Comparison of ENCODE assay signal across 12 cellular contexts in genomic region chr17:81328489-81328888, GRCh38. TPM values are rescaled to one million over a fixed set of nuclear protein-coding genes. Genes with fewer than 3 reads are reported as not detected.
DNase-seq lines count a peak whose midpoint lies in the region; ATAC-seq, FAIRE-seq and TF ChIP-seq lines count a peak whose summit lies in the region.
"Had no signal": no experiment of that assay in that cellular context is flagged by ENCODE, and none has a peak within 500 bp of the region (broad histone marks: within the 10 kb centered on the region; RNA-seq: fewer than 3 reads in every experiment).

No MANE protein-coding gene starts in this region.

- TF ChIP-seq CTCF in PC-3 (conservative IDR thresholded peaks at IDR 0.05; ENCODE audit: low read depth, low read length): no peak
- no peak for TF ChIP-seq CTCF in esophagus squamous epithelium (IDR thresholded peaks at IDR 0.05)

- no peak for ATAC-seq in PC-3
- ATAC-seq in HG02798 (IDR thresholded peaks at IDR 0.05; ENCODE audit: poor library complexity, unreplicated experiment): no peak

- no peak overlapping the region for H3K4me3 ChIP-seq in BLaER1 treated with 17β-estradiol and CSF1 and Interleukin-3, amounts not matched to agents 10 nM and 100 nM
- H3K4me3 ChIP-seq in PC-3 (ENCODE audit: low read length) (peak overlapping the region; percentile 47; the same call in 1 of the 2 replicates), esophagus squamous epithelium (peak overlapping the region in 2 of 4 donors; percentile 34), rectal smooth muscle tissue (ENCODE audit: low read length) (no peak overlapping the region)

- peaks cover 74 to 100% (median 97%) of the 10 kb centered on the region in 10 experiments for H3K4me1 ChIP-seq in BLaER1 treated with 17β-estradiol and CSF1 and Interleukin-3, amounts not matched to agents 10 nM and 100 nM
- H3K4me1 ChIP-seq in PC-3 (ENCODE audit: insufficient read depth, low read length): peaks cover 32% of the 10 kb centered on the region
- H3K4me1 ChIP-seq in esophagus squamous epithelium: peaks cover 38 to 82% (median 49%) of the 10 kb centered on the region in 3 donors
- peaks cover 17% of the 10 kb centered on the region for H3K4me1 ChIP-seq in rectal smooth muscle tissue (ENCODE audit: control insufficient read depth, insufficient read depth, low read length)

- intact Hi-C loops in PC-3 (cut with micrococcal nuclease) (no loop called here), esophagus squamous epithelium (cut with DNase I) (no loop called here)

- H3K79me2 ChIP-seq in PC-3 (ENCODE audit: low read length): no peaks in the 10 kb centered on the region

- CTCF ChIA-PET in PC-3 (lab: Charles Lee): no interaction called here

- FAIRE-seq in GM12892 (lab: Jason Lieb, UNC): no peak

- peak overlapping the region in 10 of 11 experiments; percentile 36 to 75 (median 66); a peak in 17 of 22 replicates for H3K9ac ChIP-seq in BLaER1 treated with 17β-estradiol and CSF1 and Interleukin-3, amounts not matched to agents 10 nM and 100 nM
- H3K9ac ChIP-seq in PC-3 (ENCODE audit: low read length) (peak overlapping the region; percentile 73), rectal smooth muscle tissue (ENCODE audit: low read length) (no peak overlapping the region)

- H3K27me3 ChIP-seq in BLaER1 treated with 17β-estradiol and CSF1 and Interleukin-3, amounts not matched to agents 10 nM and 100 nM: peaks cover 0 to 43% (median 5%) of the 10 kb centered on the region in 11 experiments; a peak in 12 of 22 replicates
- no peaks in the 10 kb centered on the region for H3K27me3 ChIP-seq in PC-3 (ENCODE audit: low read length)
- H3K27me3 ChIP-seq in esophagus squamous epithelium: peaks cover 0 to 25% (median 0%) of the 10 kb centered on the region in 4 donors
- H3K27me3 ChIP-seq in rectal smooth muscle tissue (ENCODE audit: control insufficient read depth, insufficient read depth, low read length): peaks cover 2% of the 10 kb centered on the region

- no peaks in the 10 kb centered on the region for H3K9me2 ChIP-seq in PC-3 (replicated peaks; ENCODE audit: low read length)

- peak overlapping the region in 9 of 11 experiments; percentile 51 to 87 (median 81); a peak in 18 of 22 replicates for H3K27ac ChIP-seq in BLaER1 treated with 17β-estradiol and CSF1 and Interleukin-3, amounts not matched to agents 10 nM and 100 nM
- H3K27ac ChIP-seq in PC-3 (ENCODE audit: low read length) (peak overlapping the region; percentile 94), esophagus squamous epithelium (peak overlapping the region; percentile 78 to 92 (median 87)), rectal smooth muscle tissue (ENCODE audit: low read depth, low read length) (peak overlapping the region; percentile 89)

- peaks cover 5% of the 10 kb centered on the region for H3F3A ChIP-seq in PC-3 (ENCODE audit: low read length, unreplicated experiment)

- no peak overlapping the region for H2AFZ ChIP-seq in PC-3 (ENCODE audit: low read length)

- 30 to 67% methylated on average over 2 to 5 of the region's 14 CpGs for WGBS in esophagus squamous epithelium, 2 donors

- H3K4me2 ChIP-seq in BLaER1 treated with 17β-estradiol and CSF1 and Interleukin-3, amounts not matched to agents 10 nM and 100 nM: peak overlapping the region; percentile 63 to 98 (median 93)
- peak overlapping the region; percentile 79 for H3K4me2 ChIP-seq in PC-3 (ENCODE audit: low read length)

- DNase-seq in PC-3 (peak; percentile 19), esophagus squamous epithelium (lab: John Stamatoyannopoulos, UW) (no peak), GM12892 (ENCODE audit: insufficient read length) (no peak), NCI-H1092 (lab: John Stamatoyannopoulos, UW) (no peak), inferior parietal cortex (ENCODE audit: extremely low spot score) (no peak)
- DNase-seq: activated CD4-positive, alpha-beta T cell treated with anti-CD3 and anti-CD28 coated beads for 1 hour; naive B cell; NCI-H524 treated with DMSO at 0.1 percent for 48 hours; stimulated activated CD4-positive, alpha-beta T cell treated with anti-CD3 and anti-CD28 coated beads, Interleukin-12 subunit alpha, Interleukin-12 subunit beta, amount 100 ng/mL, for 4 hours had no signal

- no peaks in the 10 kb centered on the region for H3K36me3 ChIP-seq in BLaER1 treated with 17β-estradiol and CSF1 and Interleukin-3, amounts not matched to agents 10 nM and 100 nM
- no peaks in the 10 kb centered on the region for H3K36me3 ChIP-seq in PC-3 (ENCODE audit: low read depth, low read length)
- no peaks in the 10 kb centered on the region for H3K36me3 ChIP-seq in esophagus squamous epithelium
- no peaks in the 10 kb centered on the region for H3K36me3 ChIP-seq in rectal smooth muscle tissue (ENCODE audit: control insufficient read depth, insufficient read depth, low read length)

- TF ChIP-seq POLR2A in esophagus squamous epithelium (IDR thresholded peaks at IDR 0.05): no peak
- no peak for TF ChIP-seq POLR2A in GM12892 (IDR thresholded peaks at IDR 0.05; ENCODE audit: low read depth, low read length)

- peaks cover 0 to 33% (median 2%) of the 10 kb centered on the region in 11 experiments; a peak in 6 of 22 replicates for H4K20me1 ChIP-seq in BLaER1 treated with 17β-estradiol and CSF1 and Interleukin-3, amounts not matched to agents 10 nM and 100 nM
- H4K20me1 ChIP-seq in PC-3 (ENCODE audit: low read length): no peaks in the 10 kb centered on the region

- POLR2A ChIA-PET in PC-3 (lab: Charles Lee; ENCODE audit: unreplicated experiment): interaction anchor here (1.7 kb wide), 1 partner anchor 37 kb away, joined by 10 read pairs; no protein-coding TSS in a partner anchor

- BruUV-seq in PC-3 (replicated peaks; lab: Mats Ljungman, UMichigan): no TSS peak

- peaks cover 0 to 12% (median 9%) of the 10 kb centered on the region in 11 experiments; a peak in 13 of 22 replicates for H3K9me3 ChIP-seq in BLaER1 treated with 17β-estradiol and CSF1 and Interleukin-3, amounts not matched to agents 10 nM and 100 nM (replicated peaks in 1 of 11)
- H3K9me3 ChIP-seq in PC-3 (ENCODE audit: low read length) (no peaks in the 10 kb centered on the region), esophagus squamous epithelium (no peaks in the 10 kb centered on the region)

RNA-seq across cellular contexts. Expression of gene SLC38A10, which starts 33.4 kb away (rescaled TPM):
- total RNA-seq in PC-3 (2014; rRNA removed) (77.8 and 118 TPM in 2 replicates), esophagus squamous epithelium (10 to 100 TPM; 37.8 to 49.8 (median 45.3) TPM)
- 20.1 TPM for polyA plus RNA-seq in GM12892 (2012; ENCODE audit: missing spikeins)
